18 cellular contexts compared by ENCODE assay signal in the genomic region with DNA sequence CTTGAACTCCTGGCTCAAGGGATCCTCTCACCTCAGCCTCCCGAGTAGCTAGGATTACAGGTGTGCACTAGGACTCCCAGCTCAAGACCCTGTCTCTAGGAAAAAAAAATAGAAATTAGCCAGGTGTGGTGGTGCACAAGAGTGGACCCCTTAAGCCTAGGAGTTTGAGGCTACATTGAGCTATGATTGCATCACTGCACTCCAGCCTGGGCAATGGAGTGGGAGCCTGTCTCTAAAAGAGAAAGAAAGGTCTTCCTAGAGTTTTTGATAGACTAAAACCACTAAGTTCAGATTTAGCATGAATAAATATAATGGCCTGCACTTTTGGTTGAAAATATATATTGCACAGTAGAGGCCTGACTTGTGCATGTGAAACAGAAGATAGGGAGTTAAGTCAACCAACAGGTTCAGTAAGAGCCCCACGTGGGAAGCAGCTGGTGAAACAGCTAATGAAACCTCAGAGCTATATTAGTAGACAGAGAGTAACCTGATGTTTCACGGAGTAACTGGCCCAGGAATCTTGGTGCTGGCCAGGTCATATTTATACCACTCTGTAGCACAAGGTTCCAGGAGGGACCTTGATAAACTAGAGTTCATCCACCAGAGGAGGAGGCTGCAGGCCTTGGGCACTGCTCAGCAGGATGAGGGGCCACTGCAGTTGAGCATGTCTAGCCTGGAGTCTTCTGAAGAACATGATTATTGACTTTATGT. TPM values are rescaled to one million over a fixed set of nuclear protein-coding genes. Genes with fewer than 3 reads are reported as not detected.
DNase-seq lines count a peak whose midpoint lies in the region; ATAC-seq and TF ChIP-seq lines count a peak whose summit lies in the region.
"Had no signal": no experiment of that assay in that cellular context is flagged by ENCODE, and none has a peak within 500 bp of the region (broad histone marks: within the 10 kb centered on the region; RNA-seq: fewer than 3 reads in every experiment).

No MANE protein-coding gene starts in this region.

- peak overlapping the region in 3 of 5 experiments; percentile 18 to 71 (median 35) for H3K27ac Mint-ChIP-seq in brain
- H3K27ac Mint-ChIP-seq in stimulated activated naive B cell treated with anti-CD40 and anti-IgM and Interleukin-4, amounts not matched to agents 10 μg/mL and 1 μg/mL and 100 μg/mL, for 72 hours: peak overlapping the region; percentile 7
- H3K27ac Mint-ChIP-seq: activated T-helper 1 cell treated with anti-CD3 and anti-CD28 coated beads, Interleukin-12 subunit alpha, Interleukin-12 subunit beta, Interleukin-2, Interleukin-4 antibody, amounts not matched to agents 30 ng/mL and 10 ng/mL and 1 ng/mL, durations not matched to agents 14 hours and 24 hours and 36 hours; CD4-positive, CD25-positive, alpha-beta regulatory T cell had no signal

- intact Hi-C loops in left ventricle myocardium superior (cut with micrococcal nuclease) (loop anchor here (10.0 kb wide), 1 partner anchor 46 kb away; a partner anchor contains a TSS), cardiac septum (cut with DNase I) (no loop called here)

- DNase-seq in left ventricle myocardium superior (no peak), cardiac septum (ENCODE audit: low spot score) (no peak), DMS79 (lab: John Stamatoyannopoulos, UW) (no peak)
- DNase-seq in stimulated activated naive B cell treated with anti-CD40 and anti-IgM and Interleukin-4, amounts not matched to agents 10 μg/mL and 1 μg/mL and 100 μg/mL, for 72 hours: no peak
- no peak for DNase-seq in activated naive CD4-positive, alpha-beta T cell (lab: John Stamatoyannopoulos, UW)
- DNase-seq in activated CD8-positive, alpha-beta memory T cell treated with anti-CD3 and anti-CD28 coated beads, Interleukin-2, amount 50 U/mL, for 48 hours: no peak
- DNase-seq: activated CD8-positive, alpha-beta memory T cell treated with anti-CD3 and anti-CD28 coated beads for 24 hours; CD4-positive, CD25-positive, alpha-beta regulatory T cell; DND-41; MG63; NCI-H187; NCI-H526 treated with DMSO at 0.1 percent for 48 hours; occipital lobe; SK-N-SH had no signal

- H3K36me3 Mint-ChIP-seq in brain: no peaks in the 10 kb centered on the region
- no peaks in the 10 kb centered on the region for H3K36me3 Mint-ChIP-seq in stimulated activated naive B cell treated with anti-CD40 and anti-IgM and Interleukin-4, amounts not matched to agents 10 μg/mL and 1 μg/mL and 100 μg/mL, for 72 hours
- H3K36me3 Mint-ChIP-seq: CD4-positive, CD25-positive, alpha-beta regulatory T cell had no signal

- H3K9me3 Mint-ChIP-seq in brain: peaks cover 0 to 4% (median 0%) of the 10 kb centered on the region in 5 experiments
- no peaks in the 10 kb centered on the region for H3K9me3 Mint-ChIP-seq in stimulated activated naive B cell treated with anti-CD40 and anti-IgM and Interleukin-4, amounts not matched to agents 10 μg/mL and 1 μg/mL and 100 μg/mL, for 72 hours
- H3K9me3 Mint-ChIP-seq: activated T-helper 1 cell treated with anti-CD3 and anti-CD28 coated beads, Interleukin-12 subunit alpha, Interleukin-12 subunit beta, Interleukin-2, Interleukin-4 antibody, amounts not matched to agents 30 ng/mL and 10 ng/mL and 1 ng/mL, durations not matched to agents 14 hours and 24 hours and 36 hours had no signal

- ATAC-seq in left ventricle myocardium superior (peak; percentile 25), HG03280 (IDR thresholded peaks at IDR 0.05; ENCODE audit: unreplicated experiment) (peak; percentile 46)
- no peak for ATAC-seq in stimulated activated naive B cell treated with anti-CD40 and anti-IgM and Interleukin-4, amounts not matched to agents 10 μg/mL and 1 μg/mL and 100 μg/mL, for 72 hours (replicated peaks)
- ATAC-seq: activated CD4-positive, CD25-positive, alpha-beta regulatory T cell treated with anti-CD3 and anti-CD28 coated beads, Interleukin-2, amount 50 U/mL, for 24 hours had no signal

- peaks cover 45% of the 10 kb centered on the region for H3K27me3 Mint-ChIP-seq in brain
- no peaks in the 10 kb centered on the region for H3K27me3 Mint-ChIP-seq in stimulated activated naive B cell treated with anti-CD40 and anti-IgM and Interleukin-4, amounts not matched to agents 10 μg/mL and 1 μg/mL and 100 μg/mL, for 72 hours

- H3K4me3 Mint-ChIP-seq in brain: peak overlapping the region in 1 of 5 experiments; percentile 23
- no peak overlapping the region for H3K4me3 Mint-ChIP-seq in stimulated activated naive B cell treated with anti-CD40 and anti-IgM and Interleukin-4, amounts not matched to agents 10 μg/mL and 1 μg/mL and 100 μg/mL, for 72 hours
- H3K4me3 Mint-ChIP-seq: activated T-helper 1 cell treated with anti-CD3 and anti-CD28 coated beads, Interleukin-12 subunit alpha, Interleukin-12 subunit beta, Interleukin-2, Interleukin-4 antibody, amounts not matched to agents 30 ng/mL and 10 ng/mL and 1 ng/mL, durations not matched to agents 14 hours and 24 hours and 36 hours; CD4-positive, CD25-positive, alpha-beta regulatory T cell had no signal

- peaks cover 20% of the 10 kb centered on the region for H3K4me1 Mint-ChIP-seq in brain
- H3K4me1 Mint-ChIP-seq in stimulated activated naive B cell treated with anti-CD40 and anti-IgM and Interleukin-4, amounts not matched to agents 10 μg/mL and 1 μg/mL and 100 μg/mL, for 72 hours: peaks cover 9 to 10% of the 10 kb centered on the region in 2 donors

- no peak for TF ChIP-seq CTCF in brain (conservative IDR thresholded peaks at IDR 0.05)

RNA-seq across cellular contexts. Expression of a gene that starts 4.6 kb away (rescaled TPM):
- total RNA-seq in left ventricle myocardium superior: 90.4 TPM
- total RNA-seq in cardiac septum: 126 TPM
- 30.9 TPM for polyA plus RNA-seq in brain (ENCODE audit: insufficient read depth, low read depth, low replicate concordance)

RNA-seq across cellular contexts. Expression of a gene that starts 48.8 kb away (rescaled TPM):
- total RNA-seq in left ventricle myocardium superior: 20.6 TPM
- total RNA-seq in cardiac septum: 24.9 TPM
- polyA plus RNA-seq in brain (ENCODE audit: insufficient read depth, low read depth, low replicate concordance): 30.2 TPM

Comparison
In these comparisons a context has a peak if more than half of its experiments do, and no peak if none do; other contexts are left out.
1. ATAC-seq: peak in left ventricle myocardium superior (single experiment) and HG03280 (single experiment); none in stimulated activated naive B cell treated with anti-CD40 and anti-IgM and Interleukin-4, amounts not matched to agents 10 μg/mL and 1 μg/mL and 100 μg/mL, for 72 hours (0 of 2).